ENCODE assay signal across 19 cellular contexts in the genomic region with DNA sequence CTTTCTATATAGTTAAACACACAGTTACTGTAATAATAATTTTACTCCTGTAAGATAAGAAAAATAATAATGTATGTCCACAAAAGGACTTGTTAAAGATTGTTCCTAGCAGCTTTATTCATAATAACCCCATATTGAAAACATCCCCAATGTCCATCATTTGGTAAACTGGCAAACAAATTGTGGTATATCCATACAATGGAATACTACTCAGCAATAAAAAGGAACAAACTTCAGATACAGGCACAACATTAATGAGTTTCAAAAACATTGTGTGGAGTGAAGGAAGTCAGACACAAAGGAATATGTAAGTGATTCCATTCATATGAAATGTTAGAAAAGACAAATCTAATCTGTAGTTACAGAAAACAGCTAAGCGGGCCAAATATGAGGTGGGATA. TPM values are rescaled to one million over a fixed set of nuclear protein-coding genes. Genes with fewer than 3 reads are reported as not detected.
DNase-seq lines count a peak whose midpoint lies in the region; ATAC-seq, FAIRE-seq and TF ChIP-seq lines count a peak whose summit lies in the region.
"Had no signal": no experiment of that assay in that cellular context is flagged by ENCODE, and none has a peak within 500 bp of the region (broad histone marks: within the 10 kb centered on the region; RNA-seq: fewer than 3 reads in every experiment).

No MANE protein-coding gene starts in this region.

- no peak for TF ChIP-seq POLR2A in esophagus squamous epithelium (IDR thresholded peaks at IDR 0.05)

- no peaks in the 10 kb centered on the region for H3K27me3 ChIP-seq in endodermal cell (ENCODE audit: control insufficient read depth, insufficient read depth, low read length, poor library complexity, severe bottlenecking)
- H3K27me3 ChIP-seq in esophagus squamous epithelium: peaks cover 0 to 62% (median 4%) of the 10 kb centered on the region in 4 donors

- H3K9me3 Mint-ChIP-seq in WTC11: peaks cover 12% of the 10 kb centered on the region
- H3K9me3 Mint-ChIP-seq in endodermal cell: peaks cover 13% of the 10 kb centered on the region

- intact Hi-C loops in esophagus squamous epithelium (cut with DNase I): no loop called here

- no peak for ATAC-seq in WTC11
- ATAC-seq in HG03095 (IDR thresholded peaks at IDR 0.05; ENCODE audit: unreplicated experiment): no peak
- ATAC-seq: GM12878, GM23338 had no signal

- H3K4me1 ChIP-seq in HEK293 (ENCODE audit: control insufficient read depth, insufficient read depth, low read length): no peaks in the 10 kb centered on the region
- no peaks in the 10 kb centered on the region for H3K4me1 ChIP-seq in endodermal cell (ENCODE audit: control insufficient read depth, insufficient read depth, low read length)
- H3K4me1 ChIP-seq in esophagus squamous epithelium: peaks cover 0 to 11% (median 8%) of the 10 kb centered on the region in 3 donors
- H3K4me1 ChIP-seq: HAP-1 had no signal

- no peaks in the 10 kb centered on the region for H3K36me3 ChIP-seq in HEK293 (ENCODE audit: control insufficient read depth in 2 of 2, insufficient read depth in 1 of 2, low read length in 2 of 2)
- H3K36me3 ChIP-seq in endodermal cell (ENCODE audit: control insufficient read depth, insufficient read depth, low read length): no peaks in the 10 kb centered on the region
- H3K36me3 ChIP-seq in esophagus squamous epithelium: no peaks in the 10 kb centered on the region
- H3K36me3 ChIP-seq: HAP-1 had no signal

- FAIRE-seq in urothelium cell line (lab: Jason Lieb, UNC): peak; percentile 70
- FAIRE-seq: G401.6, GM12878, GM19239, H54 had no signal

- no peak overlapping the region for H3K4me3 ChIP-seq in HEK293 (ENCODE audit: low read depth, low read length)
- peak overlapping the region; percentile 63 for H3K4me3 ChIP-seq in endodermal cell (ENCODE audit: low read length)
- no peak overlapping the region for H3K4me3 ChIP-seq in esophagus squamous epithelium
- H3K4me3 ChIP-seq: GM12878, GM23338, HAP-1 had no signal

- peaks cover 11% of the 10 kb centered on the region for H3K36me3 Mint-ChIP-seq in WTC11
- no peaks in the 10 kb centered on the region for H3K36me3 Mint-ChIP-seq in endodermal cell (ENCODE audit: low read depth)
- H3K36me3 Mint-ChIP-seq: CD4-positive, alpha-beta memory T cell had no signal

- no peaks in the 10 kb centered on the region for H3K27me3 Mint-ChIP-seq in WTC11 (ENCODE audit: low read depth)
- H3K27me3 Mint-ChIP-seq in endodermal cell (ENCODE audit: insufficient read depth): no peaks in the 10 kb centered on the region

- 96 to 100% methylated on average over 1 of the region's 1 CpG for WGBS in endodermal cell (ENCODE audit: insufficient coverage in 1 of 2, insufficient read length in 1 of 2), 2 experiments
- 96% methylated on average over 1 of the region's 1 CpG for WGBS in esophagus squamous epithelium, 2 donors

- H3K27ac Mint-ChIP-seq in WTC11: no peak overlapping the region
- H3K27ac Mint-ChIP-seq in endodermal cell: no peak overlapping the region
- H3K27ac Mint-ChIP-seq: CD4-positive, alpha-beta memory T cell; GM23338 had no signal

- POLR2A ChIA-PET in HEK293 (lab: Yijun Ruan, JAX): no interaction called here
- POLR2A ChIA-PET in WTC11 (lab: Charles Lee): no interaction called here

- H3K4me3 Mint-ChIP-seq in WTC11 (no peak overlapping the region), endodermal cell (no peak overlapping the region)
- H3K4me3 Mint-ChIP-seq: CD4-positive, alpha-beta memory T cell had no signal

- H3K9me3 ChIP-seq in HEK293 (ENCODE audit: control insufficient read depth, insufficient read depth, low read depth, low read length) (no peaks in the 10 kb centered on the region), endodermal cell (ENCODE audit: control insufficient read depth, low read length) (peaks cover 20% of the 10 kb centered on the region), esophagus squamous epithelium (no peaks in the 10 kb centered on the region)
- H3K9me3 ChIP-seq: HAP-1 had no signal

- no peak for TF ChIP-seq CTCF in HEK293 (tag by site-specific recombination; IDR thresholded peaks at IDR 0.05)
- no peak for TF ChIP-seq CTCF in WTC11 (IDR thresholded peaks at IDR 0.05)
- no peak for TF ChIP-seq CTCF in endodermal cell (conservative IDR thresholded peaks at IDR 0.05)
- TF ChIP-seq CTCF in esophagus squamous epithelium (IDR thresholded peaks at IDR 0.05): no peak

- H3K4me1 Mint-ChIP-seq in WTC11 (peaks cover 26% of the 10 kb centered on the region), endodermal cell (peaks cover 27% of the 10 kb centered on the region)

- H3K9ac ChIP-seq in endodermal cell (ENCODE audit: extremely low read depth, low read length, poor library complexity, severe bottlenecking): no peak overlapping the region

- DNase-seq in WTC11 (ENCODE audit: low spot score): no peak
- no peak for DNase-seq in endodermal cell
- no peak for DNase-seq in urothelium cell line (ENCODE audit: low spot score)
- DNase-seq in esophagus squamous epithelium (lab: John Stamatoyannopoulos, UW): no peak
- DNase-seq: C1 segment of cervical spinal cord; Calu3; CD4-positive, alpha-beta memory T cell; COR-L47; DMS53; DND-41 had no signal

- H3K27ac ChIP-seq in HEK293 (ENCODE audit: extremely low read depth, low read depth, low read length) (no peak overlapping the region), endodermal cell (ENCODE audit: low read depth, low read length) (no peak overlapping the region), esophagus squamous epithelium (no peak overlapping the region)

- CTCF ChIA-PET in HEK293 (lab: Yijun Ruan, JAX): interaction anchor here (1.1 to 3.1 kb wide), 7 partner anchors 26 to 451 kb away, joined by 3 to 17 read pairs (median 3); no protein-coding TSS in a partner anchor
- CTCF ChIA-PET in WTC11 (lab: Charles Lee): no interaction called here

TF ChIP-seq in HEK293, 187 proteins besides CTCF, POLR2A, EP300 and RAD21:
- TF ChIP-seq ZNF146 (tag by site-specific recombination; IDR thresholded peaks at IDR 0.05) (peak; percentile 80), ZNF514 (tag by site-specific recombination; IDR thresholded peaks at IDR 0.05) (no peak), ZBTB20 (tag by site-specific recombination; IDR thresholded peaks at IDR 0.05) (no peak)
TF ChIP-seq in HEK293: peak in this region for 1.

TF ChIP-seq in WTC11, 78 proteins besides CTCF, POLR2A, EP300 and RAD21:
- TF ChIP-seq ZNF671 (CRISPR knock-in tag; IDR thresholded peaks at IDR 0.05): no peak
- peak; percentile 90 for TF ChIP-seq GTF2I (CRISPR knock-in tag; conservative IDR thresholded peaks at IDR 0.05)
TF ChIP-seq in WTC11: peak in this region for 1.

RNA-seq across cellular contexts. Expression of a gene that starts 1.9 kb away (rescaled TPM):
- total RNA-seq in WTC11 (2021): 17.9 to 24.5 TPM (median 20.8 TPM) in 3 replicates
- total RNA-seq in endodermal cell: 10 to 100 TPM; 12.7 to 17.7 TPM
- 17.1 TPM for polyA plus RNA-seq in endodermal cell (2013, experiment 1 of 2)
- polyA plus RNA-seq in endodermal cell (2013, experiment 2 of 2): 14.4 TPM
- total RNA-seq in esophagus squamous epithelium: 1 to 10 TPM in 1 of 4 donors, not detected in 3; 1.1 TPM
- total RNA-seq: CD4-positive, alpha-beta memory T cell had no signal
- polyA plus RNA-seq: BJ; CD4-positive, alpha-beta memory T cell had no signal
